ENCODE assay signal across 24 cellular contexts in the genomic region with DNA sequence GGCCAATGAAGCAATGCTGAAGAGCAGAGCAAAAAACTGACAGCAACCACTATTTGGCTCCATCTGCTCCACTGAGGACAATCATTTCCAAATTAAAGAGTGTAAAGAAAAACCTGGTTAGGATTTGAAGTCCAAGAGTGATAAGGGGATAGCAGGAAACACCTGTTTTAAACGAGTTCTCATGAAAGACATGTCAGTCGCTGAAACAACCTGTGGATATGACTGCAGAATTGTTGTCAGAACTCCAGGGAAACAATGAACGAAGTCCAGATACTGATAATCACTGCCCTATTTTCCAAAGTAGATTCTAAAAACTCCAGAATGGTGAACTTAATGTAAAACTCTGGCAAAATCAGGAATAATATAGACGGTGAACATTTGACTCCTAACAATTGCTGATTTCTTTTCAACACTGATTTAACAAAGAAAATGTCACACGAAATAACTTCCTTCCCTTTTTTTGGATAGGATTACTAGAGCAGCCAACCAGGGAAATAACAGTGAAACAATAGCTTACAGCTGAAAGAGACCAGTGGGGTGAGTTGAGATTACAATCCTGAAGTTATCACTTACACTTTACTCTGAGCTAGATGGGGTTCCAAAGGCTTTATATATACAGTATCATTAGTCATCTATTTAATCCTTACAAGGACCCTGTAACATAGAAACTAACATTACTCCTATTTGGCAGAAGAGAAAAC.
DNase-seq lines count a peak whose midpoint lies in the region; ATAC-seq and TF ChIP-seq lines count a peak whose summit lies in the region.
"Had no signal": no experiment of that assay in that cellular context is flagged by ENCODE, and none has a peak within 500 bp of the region (broad histone marks: within the 10 kb centered on the region; RNA-seq: fewer than 3 reads in every experiment).

No MANE protein-coding gene starts in this region.

- H3K36me3 ChIP-seq in BLaER1 treated with 17β-estradiol and CSF1 and Interleukin-3, amounts not matched to agents 10 nM and 100 nM = peaks cover 71 to 100% (median 95%) of the 10 kb centered on the region in 11 experiments
- H3K36me3 ChIP-seq in neutrophil (peaks cover 69% of the 10 kb centered on the region), gastroesophageal sphincter (peaks cover 0 to 93% of the 10 kb centered on the region in 2 donors)

- ATAC-seq in central memory CD8-positive, alpha-beta T cell (replicated peaks; ENCODE audit: extremely low read depth, poor library complexity, severe bottlenecking) = no peak
- ATAC-seq in HG03045 (IDR thresholded peaks at IDR 0.05; ENCODE audit: unreplicated experiment) = no peak
- ATAC-seq in gastroesophageal sphincter = no peak
- ATAC-seq: esophagus mucosa, HCT116, left colon, Right ventricle myocardium inferior, sciatic nerve, WTC11 had no signal

- TF ChIP-seq EP300 in gastroesophageal sphincter (IDR thresholded peaks at IDR 0.05) = no peak

- no peaks in the 10 kb centered on the region for H3K27me3 ChIP-seq in BLaER1 treated with 17β-estradiol and CSF1 and Interleukin-3, amounts not matched to agents 10 nM and 100 nM
- no peaks in the 10 kb centered on the region for H3K27me3 ChIP-seq in neutrophil
- H3K27me3 ChIP-seq in gastroesophageal sphincter = no peaks in the 10 kb centered on the region
- H3K27me3 ChIP-seq: stomach had no signal

- TF ChIP-seq POLR2A in gastroesophageal sphincter (IDR thresholded peaks at IDR 0.05) = no peak

- peaks cover 37% of the 10 kb centered on the region for H3K36me3 Mint-ChIP-seq in HFFc6 (ENCODE audit: low read depth)
- peaks cover 48% of the 10 kb centered on the region for H3K36me3 Mint-ChIP-seq in central memory CD8-positive, alpha-beta T cell (ENCODE audit: insufficient read depth)

- peaks cover 0 to 12% (median 0%) of the 10 kb centered on the region in 11 experiments; a peak in 7 of 22 replicates for H3K9me3 ChIP-seq in BLaER1 treated with 17β-estradiol and CSF1 and Interleukin-3, amounts not matched to agents 10 nM and 100 nM (replicated peaks in 1 of 11)
- H3K9me3 ChIP-seq in neutrophil (no peaks in the 10 kb centered on the region), gastroesophageal sphincter (no peaks in the 10 kb centered on the region)
- H3K9me3 ChIP-seq: stomach had no signal

- H3K9me3 Mint-ChIP-seq in HFFc6 = no peaks in the 10 kb centered on the region
- no peaks in the 10 kb centered on the region for H3K9me3 Mint-ChIP-seq in central memory CD8-positive, alpha-beta T cell
- H3K9me3 Mint-ChIP-seq: activated CD4-positive, alpha-beta memory T cell treated with anti-CD3 and anti-CD28 coated beads for 36 hours; activated naive CD8-positive, alpha-beta T cell treated with anti-CD3 and anti-CD28 coated beads, Interleukin-2, amount 10 ng/mL, durations not matched to agents 7 days and 5 days; nephron progenitor cell; WTC11 had no signal

- H4K20me1 ChIP-seq in BLaER1 treated with 17β-estradiol and CSF1 and Interleukin-3, amounts not matched to agents 10 nM and 100 nM = no peaks in the 10 kb centered on the region; a peak in 1 of 22 replicates

- no peak for TF ChIP-seq CTCF in HFFc6 (IDR thresholded peaks at IDR 0.05)
- TF ChIP-seq CTCF in neutrophil (IDR thresholded peaks at IDR 0.05) = no peak
- TF ChIP-seq CTCF in gastroesophageal sphincter (IDR thresholded peaks at IDR 0.05) = no peak

- H3K4me1 ChIP-seq in BLaER1 treated with 17β-estradiol and CSF1 and Interleukin-3, amounts not matched to agents 10 nM and 100 nM = peaks cover 17 to 33% (median 24%) of the 10 kb centered on the region in 10 experiments
- peaks cover 30 to 31% of the 10 kb centered on the region in 2 experiments for H3K4me1 ChIP-seq in neutrophil (ENCODE audit: control insufficient read depth in 1 of 2, insufficient read depth in 1 of 2, low read depth in 1 of 2, low read length in 1 of 2)
- no peaks in the 10 kb centered on the region for H3K4me1 ChIP-seq in gastroesophageal sphincter

- H3K4me3 Mint-ChIP-seq in HFFc6 = no peak overlapping the region
- H3K4me3 Mint-ChIP-seq in central memory CD8-positive, alpha-beta T cell = no peak overlapping the region
- H3K4me3 Mint-ChIP-seq: activated CD4-positive, alpha-beta memory T cell treated with anti-CD3 and anti-CD28 coated beads for 36 hours; activated naive CD8-positive, alpha-beta T cell treated with anti-CD3 and anti-CD28 coated beads, Interleukin-2, amount 10 ng/mL, durations not matched to agents 7 days and 5 days; nephron progenitor cell; WTC11 had no signal

- H3K27ac ChIP-seq in BLaER1 treated with 17β-estradiol and CSF1 and Interleukin-3, amounts not matched to agents 10 nM and 100 nM = peak overlapping the region in 1 of 11 experiments; percentile 0; a peak in 1 of 22 replicates
- H3K27ac ChIP-seq in neutrophil = peak overlapping the region; percentile 92
- H3K27ac ChIP-seq in gastroesophageal sphincter = no peak overlapping the region
- H3K27ac ChIP-seq: stomach had no signal

- H3K4me1 Mint-ChIP-seq in HFFc6 (ENCODE audit: low read depth) = peaks cover 18% of the 10 kb centered on the region
- no peaks in the 10 kb centered on the region for H3K4me1 Mint-ChIP-seq in central memory CD8-positive, alpha-beta T cell
- H3K4me1 Mint-ChIP-seq: nephron progenitor cell, WTC11 had no signal

- DNase-seq in HFFc6 (no peak), NCI-H1436 treated with DMSO at 0.1 percent for 48 hours (lab: John Stamatoyannopoulos, UW) (no peak), mucosa of gallbladder (ENCODE audit: low spot score) (no peak)
- DNase-seq in central memory CD8-positive, alpha-beta T cell (ENCODE audit: low spot score in 2 of 2) = no peak
- DNase-seq: activated CD4-positive, alpha-beta memory T cell treated with anti-CD3 and anti-CD28 coated beads for 36 hours; activated effector memory CD4-positive, alpha-beta T cell treated with Interleukin-2 at 50 U/mL for 16 hours; activated naive CD8-positive, alpha-beta T cell treated with anti-CD3 and anti-CD28 coated beads, Interleukin-2, amount 10 ng/mL, durations not matched to agents 7 days and 5 days; effector memory CD4-positive, alpha-beta T cell; foreskin melanocyte; left colon; NCI-H1048; NCI-H2081; NCI-H82; nephron progenitor cell; stomach had no signal

- H3K27me3 Mint-ChIP-seq in HFFc6 (ENCODE audit: insufficient read depth) = no peaks in the 10 kb centered on the region; the same call in 1 of the 2 replicates
- H3K27me3 Mint-ChIP-seq in central memory CD8-positive, alpha-beta T cell = no peaks in the 10 kb centered on the region
- H3K27me3 Mint-ChIP-seq: activated CD4-positive, alpha-beta memory T cell treated with anti-CD3 and anti-CD28 coated beads for 36 hours; activated naive CD8-positive, alpha-beta T cell treated with anti-CD3 and anti-CD28 coated beads, Interleukin-2, amount 10 ng/mL, durations not matched to agents 7 days and 5 days had no signal

- peak overlapping the region; percentile 24 to 58 (median 45) for H3K4me2 ChIP-seq in BLaER1 treated with 17β-estradiol and CSF1 and Interleukin-3, amounts not matched to agents 10 nM and 100 nM

- peak overlapping the region; percentile 30; the same call in 1 of the 2 replicates for H3K27ac Mint-ChIP-seq in HFFc6
- peak overlapping the region; percentile 42 for H3K27ac Mint-ChIP-seq in central memory CD8-positive, alpha-beta T cell (ENCODE audit: low read depth)
- H3K27ac Mint-ChIP-seq: activated CD4-positive, alpha-beta memory T cell treated with anti-CD3 and anti-CD28 coated beads for 36 hours; nephron progenitor cell; WTC11 had no signal

- no peak overlapping the region for H3K9ac ChIP-seq in BLaER1 treated with 17β-estradiol and CSF1 and Interleukin-3, amounts not matched to agents 10 nM and 100 nM

- H3K4me3 ChIP-seq in BLaER1 treated with 17β-estradiol and CSF1 and Interleukin-3, amounts not matched to agents 10 nM and 100 nM = no peak overlapping the region
- H3K4me3 ChIP-seq in neutrophil (ENCODE audit: low read depth in 1 of 2, low read length in 1 of 2) (peak overlapping the region in 1 of 2 experiments; percentile 35), gastroesophageal sphincter (no peak overlapping the region)
- H3K4me3 ChIP-seq: stomach had no signal

- WGBS in gastroesophageal sphincter (ENCODE audit: low coverage in 1 of 2), 2 donors = 36 to 40% methylated on average over 4 to 5 of the region's 5 CpGs
